In the genomic region with DNA sequence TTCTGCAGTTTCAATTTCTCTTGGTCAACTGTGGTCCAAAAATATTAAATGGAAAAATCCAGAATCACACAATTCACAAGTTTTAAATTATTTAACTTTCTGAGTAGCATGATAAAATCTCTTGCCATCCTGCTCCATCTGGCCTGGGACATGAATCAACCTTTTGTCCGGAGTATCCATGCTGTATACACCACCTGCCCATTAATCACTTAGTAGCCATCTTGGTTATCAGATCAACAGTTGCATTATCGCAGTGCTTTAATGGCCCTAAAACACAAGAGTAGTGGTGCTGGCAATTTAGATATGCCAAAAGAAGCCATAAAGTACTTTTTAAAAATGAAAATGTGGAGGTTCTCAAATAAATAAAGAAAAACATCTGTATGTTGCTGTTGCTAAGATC, we compare ENCODE assay signal across 32 cellular contexts. TPM values are rescaled to one million over a fixed set of nuclear protein-coding genes. Genes with fewer than 3 reads are reported as not detected.
"Had no signal": no experiment of that assay in that cellular context is flagged by ENCODE, and none has a peak within 500 bp of the region (broad histone marks: within the 10 kb centered on the region; RNA-seq: fewer than 3 reads in every experiment).

No MANE protein-coding gene starts in this region.

- H3K4me2 ChIP-seq: hepatocyte, smooth muscle cell had no signal

- H3K9me3 ChIP-seq: mucosa of descending colon, right lobe of liver, stomach, testis, thyroid gland, transverse colon, upper lobe of left lung had no signal

- H3K4me3 ChIP-seq: hepatocyte, left ventricle myocardium inferior, lung, mucosa of descending colon, ovary, right atrium auricular region, right lobe of liver, smooth muscle cell, stomach, testis, thyroid gland, transverse colon, upper lobe of left lung had no signal

- H3K4me1 ChIP-seq: left ventricle myocardium inferior, right atrium auricular region, right lobe of liver, stomach, testis, thyroid gland, transverse colon, upper lobe of left lung had no signal

- H3K27me3 ChIP-seq: hepatocyte, ovary, right atrium auricular region, right lobe of liver, stomach, testis, thyroid gland, transverse colon, upper lobe of left lung had no signal

- DNase-seq: islet precursor cell; left ventricle myocardium inferior; midbrain; mucosa of descending colon; naive thymus-derived CD4-positive, alpha-beta T cell; ovary; right lobe of liver; stimulated activated CD4-positive, alpha-beta T cell treated with anti-CD3 and anti-CD28 coated beads, Interleukin-1b, Interleukin-23, amount 100 ng/mL, for 48 hours; stimulated activated CD4-positive, alpha-beta T cell treated with anti-CD3 and anti-CD28 coated beads, Interleukin-4, amount 100 ng/mL, for 1 hour; stimulated activated naive B cell treated with anti-CD40 and anti-IgM and Interleukin-4, amounts not matched to agents 10 μg/mL and 1 μg/mL and 100 μg/mL, for 72 hours; stimulated activated naive CD8-positive, alpha-beta T cell treated with anti-CD3 and anti-CD28 coated beads, Interleukin-15, Interleukin-2, amounts not matched to agents 100 U/mL and 50 U/mL, for 24 hours; stomach; testis; thyroid gland; transverse colon; upper lobe of left lung had no signal

- H3K27ac ChIP-seq: hepatocyte, left ventricle myocardium inferior, ovary, right atrium auricular region, right lobe of liver, stomach, testis, thyroid gland, transverse colon, upper lobe of left lung had no signal

- H3K36me3 ChIP-seq: ovary, right lobe of liver, thyroid gland had no signal

- ATAC-seq: mucosa of descending colon; naive thymus-derived CD4-positive, alpha-beta T cell; natural killer cell treated with Interleukin-12 subunit alpha and Interleukin-12 subunit beta and Interleukin-15 and Interleukin-18, amount 100 ng/mL, for 72 hours; right lobe of liver; stimulated activated naive B cell treated with anti-CD40 and anti-IgM and Interleukin-4, amounts not matched to agents 10 μg/mL and 1 μg/mL and 100 μg/mL, for 72 hours; stimulated activated naive CD8-positive, alpha-beta T cell treated with anti-CD3 and anti-CD28 coated beads, Interleukin-15, Interleukin-2, amounts not matched to agents 100 U/mL and 50 U/mL, for 24 hours had no signal

- H2AFZ ChIP-seq: hepatocyte had no signal

RNA-seq across cellular contexts. Expression of gene EFCAB9, which starts 25.3 kb away (rescaled TPM):
- total RNA-seq: hepatocyte; kidney epithelial cell; left ventricle myocardium inferior; lower leg skin; lung; mesenteric fat pad; mucosa of descending colon; myocyte; naive thymus-derived CD4-positive, alpha-beta T cell; natural killer cell treated with Interleukin-12 subunit alpha and Interleukin-12 subunit beta and Interleukin-15 and Interleukin-18, amount 100 ng/mL, for 72 hours; omental fat pad; ovary; progenitor cell of endocrine pancreas; pulmonary artery endothelial cell; renal cortical epithelial cell; right atrium auricular region; right lobe of liver; skeletal muscle tissue; smooth muscle cell; stomach; thyroid gland; transverse colon; upper lobe of left lung; urinary bladder had no signal
- polyA plus RNA-seq: hepatocyte; lung; naive thymus-derived CD4-positive, alpha-beta T cell; neural cell; ovary; smooth muscle cell; stomach; urinary bladder had no signal
